ENCODE assay signal across 3 cellular contexts in the genomic region with DNA sequence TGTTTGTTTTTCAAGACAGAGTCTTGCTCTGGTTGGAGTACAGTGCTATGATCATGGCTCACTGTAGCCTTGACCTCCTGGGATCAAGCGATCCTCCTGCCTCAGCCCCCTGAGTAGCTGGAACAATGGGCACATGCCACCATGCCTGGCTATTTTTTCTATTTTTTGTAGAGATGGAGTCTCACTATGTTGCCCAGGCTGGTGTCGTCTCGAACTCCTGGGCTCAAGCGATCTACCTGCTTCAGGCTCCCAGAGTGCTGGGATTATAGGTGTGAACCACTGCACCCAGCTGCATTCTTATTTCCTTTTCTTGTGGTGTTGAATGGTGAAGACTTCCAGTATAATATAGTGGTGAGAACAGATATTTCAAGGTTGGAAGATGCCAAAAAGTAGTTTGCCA.
TF ChIP-seq lines count a peak whose summit lies in the region.

No MANE protein-coding gene starts in this region.

TF ChIP-seq in GM23338, 12 proteins besides CTCF, POLR2A, EP300 and RAD21 (continues in another document):
- TF ChIP-seq EZH2 (IDR thresholded peaks at IDR 0.05; ENCODE audit: low read depth, unreplicated experiment) (no peak), ETS1 (IDR thresholded peaks at IDR 0.05) (no peak)
- TF ChIP-seq, protein P1, sequence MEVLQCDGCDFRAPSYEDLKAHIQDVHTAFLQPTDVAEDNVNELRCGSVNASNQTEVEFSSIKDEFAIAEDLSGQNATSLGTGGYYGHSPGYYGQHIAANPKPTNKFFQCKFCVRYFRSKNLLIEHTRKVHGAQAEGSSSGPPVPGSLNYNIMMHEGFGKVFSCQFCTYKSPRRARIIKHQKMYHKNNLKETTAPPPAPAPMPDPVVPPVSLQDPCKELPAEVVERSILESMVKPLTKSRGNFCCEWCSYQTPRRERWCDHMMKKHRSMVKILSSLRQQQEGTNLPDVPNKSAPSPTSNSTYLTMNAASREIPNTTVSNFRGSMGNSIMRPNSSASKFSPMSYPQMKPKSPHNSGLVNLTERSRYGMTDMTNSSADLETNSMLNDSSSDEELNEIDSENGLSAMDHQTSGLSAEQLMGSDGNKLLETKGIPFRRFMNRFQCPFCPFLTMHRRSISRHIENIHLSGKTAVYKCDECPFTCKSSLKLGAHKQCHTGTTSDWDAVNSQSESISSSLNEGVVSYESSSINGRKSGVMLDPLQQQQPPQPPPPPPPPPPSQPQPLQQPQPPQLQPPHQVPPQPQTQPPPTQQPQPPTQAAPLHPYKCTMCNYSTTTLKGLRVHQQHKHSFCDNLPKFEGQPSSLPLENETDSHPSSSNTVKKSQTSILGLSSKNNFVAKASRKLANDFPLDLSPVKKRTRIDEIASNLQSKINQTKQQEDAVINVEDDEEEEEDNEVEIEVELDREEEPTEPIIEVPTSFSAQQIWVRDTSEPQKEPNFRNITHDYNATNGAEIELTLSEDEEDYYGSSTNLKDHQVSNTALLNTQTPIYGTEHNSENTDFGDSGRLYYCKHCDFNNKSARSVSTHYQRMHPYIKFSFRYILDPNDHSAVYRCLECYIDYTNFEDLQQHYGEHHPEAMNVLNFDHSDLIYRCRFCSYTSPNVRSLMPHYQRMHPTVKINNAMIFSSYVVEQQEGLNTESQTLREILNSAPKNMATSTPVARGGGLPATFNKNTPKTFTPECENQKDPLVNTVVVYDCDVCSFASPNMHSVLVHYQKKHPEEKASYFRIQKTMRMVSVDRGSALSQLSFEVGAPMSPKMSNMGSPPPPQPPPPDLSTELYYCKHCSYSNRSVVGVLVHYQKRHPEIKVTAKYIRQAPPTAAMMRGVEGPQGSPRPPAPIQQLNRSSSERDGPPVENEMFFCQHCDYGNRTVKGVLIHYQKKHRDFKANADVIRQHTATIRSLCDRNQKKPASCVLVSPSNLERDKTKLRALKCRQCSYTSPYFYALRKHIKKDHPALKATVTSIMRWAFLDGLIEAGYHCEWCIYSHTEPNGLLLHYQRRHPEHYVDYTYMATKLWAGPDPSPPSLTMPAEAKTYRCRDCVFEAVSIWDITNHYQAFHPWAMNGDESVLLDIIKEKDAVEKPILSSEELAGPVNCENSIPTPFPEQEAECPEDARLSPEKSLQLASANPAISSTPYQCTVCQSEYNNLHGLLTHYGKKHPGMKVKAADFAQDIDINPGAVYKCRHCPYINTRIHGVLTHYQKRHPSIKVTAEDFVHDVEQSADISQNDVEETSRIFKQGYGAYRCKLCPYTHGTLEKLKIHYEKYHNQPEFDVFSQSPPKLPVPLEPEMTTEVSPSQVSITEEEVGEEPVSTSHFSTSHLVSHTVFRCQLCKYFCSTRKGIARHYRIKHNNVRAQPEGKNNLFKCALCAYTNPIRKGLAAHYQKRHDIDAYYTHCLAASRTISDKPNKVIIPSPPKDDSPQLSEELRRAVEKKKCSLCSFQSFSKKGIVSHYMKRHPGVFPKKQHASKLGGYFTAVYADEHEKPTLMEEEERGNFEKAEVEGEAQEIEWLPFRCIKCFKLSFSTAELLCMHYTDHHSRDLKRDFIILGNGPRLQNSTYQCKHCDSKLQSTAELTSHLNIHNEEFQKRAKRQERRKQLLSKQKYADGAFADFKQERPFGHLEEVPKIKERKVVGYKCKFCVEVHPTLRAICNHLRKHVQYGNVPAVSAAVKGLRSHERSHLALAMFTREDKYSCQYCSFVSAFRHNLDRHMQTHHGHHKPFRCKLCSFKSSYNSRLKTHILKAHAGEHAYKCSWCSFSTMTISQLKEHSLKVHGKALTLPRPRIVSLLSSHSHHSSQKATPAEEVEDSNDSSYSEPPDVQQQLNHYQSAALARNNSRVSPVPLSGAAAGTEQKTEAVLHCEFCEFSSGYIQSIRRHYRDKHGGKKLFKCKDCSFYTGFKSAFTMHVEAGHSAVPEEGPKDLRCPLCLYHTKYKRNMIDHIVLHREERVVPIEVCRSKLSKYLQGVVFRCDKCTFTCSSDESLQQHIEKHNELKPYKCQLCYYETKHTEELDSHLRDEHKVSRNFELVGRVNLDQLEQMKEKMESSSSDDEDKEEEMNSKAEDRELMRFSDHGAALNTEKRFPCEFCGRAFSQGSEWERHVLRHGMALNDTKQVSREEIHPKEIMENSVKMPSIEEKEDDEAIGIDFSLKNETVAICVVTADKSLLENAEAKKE (CRISPR knock-in tag; IDR thresholded peaks at IDR 0.05), result no peak

TF ChIP-seq in WTC11, 78 proteins besides CTCF, POLR2A, EP300 and RAD21:
- TF ChIP-seq ZNF121 (CRISPR knock-in tag; IDR thresholded peaks at IDR 0.05) (peak; percentile 96), SOX15 (CRISPR knock-in tag; IDR thresholded peaks at IDR 0.05) (no peak)

TF ChIP-seq in H1, 55 proteins besides CTCF, POLR2A, EP300 and RAD21:
- TF ChIP-seq NRF1 (IDR thresholded peaks at IDR 0.05; ENCODE audit: low read depth, low read length) (no peak), JUND (IDR thresholded peaks at IDR 0.05; ENCODE audit: low read length) (no peak), POU5F1 (IDR thresholded peaks at IDR 0.05; ENCODE audit: low read depth, low read length) (no peak), TBP (IDR thresholded peaks at IDR 0.05; ENCODE audit: low read depth, low read length) (no peak), CTBP2 (IDR thresholded peaks at IDR 0.05; ENCODE audit: borderline replicate concordance, insufficient read depth, insufficient read length, low read length) (no peak), BRCA1 (IDR thresholded peaks at IDR 0.05; ENCODE audit: low read depth, low read length) (no peak), RNF2 (IDR thresholded peaks at IDR 0.05; ENCODE audit: borderline replicate concordance, low read depth, low read length, missing control alignments, poor library complexity, severe bottlenecking) (no peak), SAP30 (IDR thresholded peaks at IDR 0.05; ENCODE audit: insufficient read depth, insufficient replicate concordance, low read length) (no peak), SUZ12 (IDR thresholded peaks at IDR 0.05; ENCODE audit: low read length) (no peak), EZH2 (IDR thresholded peaks at IDR 0.05; ENCODE audit: low read depth, low read length, severe bottlenecking) (no peak), PHF8 (conservative IDR thresholded peaks at IDR 0.05; ENCODE audit: low read depth, low read length) (no peak), KDM1A (IDR thresholded peaks at IDR 0.05; ENCODE audit: borderline replicate concordance, low read length) (no peak)
TF ChIP-seq in H1: peak in this region for 0.
